Comparison of ENCODE assay signal across 23 cellular contexts in the genomic region with DNA sequence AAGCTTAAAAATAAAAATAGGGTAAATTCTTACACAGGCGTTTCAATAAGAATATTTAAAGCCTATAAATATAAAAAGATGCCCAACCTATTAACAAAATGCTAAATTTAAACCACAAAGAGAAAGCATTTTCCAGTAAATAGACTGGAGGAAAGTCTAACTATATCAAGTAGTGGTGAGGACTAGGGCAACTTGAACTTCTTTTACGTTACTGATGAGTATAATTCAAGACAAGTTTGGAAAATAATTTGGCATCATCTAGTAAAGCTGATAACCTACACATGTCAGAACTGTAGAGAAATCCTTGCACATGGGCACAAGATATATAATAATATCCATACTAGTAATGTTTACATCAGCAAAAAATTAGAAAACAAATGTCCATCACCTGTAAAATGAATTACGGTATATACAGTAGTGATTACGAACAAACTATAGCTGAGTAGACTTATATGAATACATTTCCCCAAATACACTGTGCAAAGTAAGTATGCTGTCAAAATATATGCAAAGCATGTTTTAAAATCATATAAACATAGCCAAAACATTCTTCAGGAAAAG.
"Had no signal": no experiment of that assay in that cellular context is flagged by ENCODE, and none has a peak within 500 bp of the region (broad histone marks: within the 10 kb centered on the region; RNA-seq: fewer than 3 reads in every experiment).

No MANE protein-coding gene starts in this region.

- FAIRE-seq: colon, endothelial cell of umbilical vein, frontal cortex, islet of Langerhans, keratinocyte had no signal

- H3K36me3 ChIP-seq: esophagus muscularis mucosa, gastroesophageal sphincter, heart left ventricle, left lung, lower lobe of right lung had no signal

- H3K9me3 ChIP-seq: esophagus muscularis mucosa, gastroesophageal sphincter, lower lobe of right lung, mucosa of descending colon had no signal

- H2AFZ ChIP-seq: hepatocyte had no signal

- H3K27me3 ChIP-seq: dorsolateral prefrontal cortex, esophagus muscularis mucosa, foreskin keratinocyte, gastroesophageal sphincter, heart left ventricle, hepatocyte, left lung had no signal

- H3K4me2 ChIP-seq: hepatocyte had no signal

- H3K4me3 ChIP-seq: coronary artery, dorsolateral prefrontal cortex, esophagus muscularis mucosa, gastroesophageal sphincter, heart left ventricle, hepatocyte, left lung, lower lobe of right lung, mucosa of descending colon had no signal

- ATAC-seq: foreskin keratinocyte, gastroesophageal sphincter, heart left ventricle, left cardiac atrium, left ventricle myocardium superior, mucosa of descending colon had no signal

- H3K4me1 ChIP-seq: esophagus muscularis mucosa, gastroesophageal sphincter, heart left ventricle, left lung, lower lobe of right lung had no signal

- DNase-seq: dermis blood vessel endothelial cell; dorsolateral prefrontal cortex; effector CD4-positive, alpha-beta T cell; effector memory CD4-positive, alpha-beta T cell; foreskin keratinocyte; heart left ventricle; hypothalamus; left cardiac atrium; left lung; left ventricle myocardium superior; lower lobe of right lung; mesenchymal stem cell; mucosa of descending colon; naive B cell had no signal

- H3K27ac ChIP-seq: coronary artery, dorsolateral prefrontal cortex, esophagus muscularis mucosa, foreskin keratinocyte, gastroesophageal sphincter, heart left ventricle, hepatocyte, left lung, lower lobe of right lung had no signal

- H3K79me2 ChIP-seq: hepatocyte had no signal
